Comparison of ENCODE assay signal across 19 cellular contexts in genomic region chr18:6959110-6959509, GRCh38.
DNase-seq lines count a peak whose midpoint lies in the region; ATAC-seq, FAIRE-seq and TF ChIP-seq lines count a peak whose summit lies in the region.
"Had no signal": no experiment of that assay in that cellular context is flagged by ENCODE, and none has a peak within 500 bp of the region (broad histone marks: within the 10 kb centered on the region; RNA-seq: fewer than 3 reads in every experiment).

No MANE protein-coding gene starts in this region.

- no peak for FAIRE-seq in astrocyte (lab: Jason Lieb, UNC)
- FAIRE-seq: A549, GM12892, GM19239 had no signal

- H3K27me3 ChIP-seq in astrocyte (ENCODE audit: insufficient read depth, low read length) (no peaks in the 10 kb centered on the region), smooth muscle cell (ENCODE audit: low read depth) (no peaks in the 10 kb centered on the region)
- H3K27me3 ChIP-seq: BE2C had no signal

- H3K36me3 ChIP-seq in astrocyte (ENCODE audit: insufficient read depth, low read length) (no peaks in the 10 kb centered on the region), smooth muscle cell (ENCODE audit: low read depth) (no peaks in the 10 kb centered on the region)
- H3K36me3 ChIP-seq: BE2C had no signal

- intact Hi-C loops in lower leg skin (cut with DNase I; ENCODE audit: low total_unique reads) = no loop called here

- H3K27ac ChIP-seq in astrocyte (ENCODE audit: low read depth, low read length) (no peak overlapping the region), smooth muscle cell (ENCODE audit: low read depth) (peak overlapping the region; percentile 66)
- H3K27ac ChIP-seq: A549, C4-2B had no signal

- H3K9me3 Mint-ChIP-seq in astrocyte (ENCODE audit: unreplicated experiment) = no peaks in the 10 kb centered on the region

- H3K9ac ChIP-seq in astrocyte (ENCODE audit: low read length) = no peak overlapping the region
- H3K9ac ChIP-seq in smooth muscle cell (ENCODE audit: low read depth) = no peak overlapping the region

- DNase-seq in M059J (ENCODE audit: low read depth) (peak; percentile 90), astrocyte (ENCODE audit: low read depth) (no peak), kidney glomerular epithelial cell (lab: John Stamatoyannopoulos, UW) (peak; percentile 13), smooth muscle cell (lab: John Stamatoyannopoulos, UW; ENCODE audit: unreplicated experiment) (no peak), lower leg skin (ENCODE audit: low spot score in 2 of 2) (no peak), T-helper 1 cell (no peak), MV-4-11 (lab: John Stamatoyannopoulos, UW) (no peak)
- DNase-seq: BE2C; CD4-positive, alpha-beta memory T cell; DMS79 treated with DMSO at 0.1 percent for 48 hours; EL; GDM1; HCEC 1CT; HFFc6 had no signal

- no peak for ATAC-seq in GM21526 (IDR thresholded peaks at IDR 0.05; ENCODE audit: low FRiP score, unreplicated experiment)
- ATAC-seq: A549 had no signal

- H3K4me1 ChIP-seq in astrocyte (ENCODE audit: insufficient read depth, low read length) (peaks cover 4% of the 10 kb centered on the region), smooth muscle cell (ENCODE audit: low read depth) (no peaks in the 10 kb centered on the region)
- H3K4me1 ChIP-seq: A549, BE2C had no signal

- TF ChIP-seq POLR2A in lower leg skin (IDR thresholded peaks at IDR 0.05) = no peak

- H3K4me3 Mint-ChIP-seq in astrocyte (ENCODE audit: unreplicated experiment) = peak overlapping the region; percentile 23
- H3K4me3 Mint-ChIP-seq: CD4-positive, alpha-beta memory T cell; HFFc6 had no signal

- TF ChIP-seq CTCF in astrocyte (IDR thresholded peaks at IDR 0.05; ENCODE audit: insufficient read depth, low read depth, low read length) (no peak), smooth muscle cell (IDR thresholded peaks at IDR 0.05; ENCODE audit: borderline replicate concordance, insufficient read depth, poor library complexity, severe bottlenecking) (no peak), lower leg skin (IDR thresholded peaks at IDR 0.05) (no peak)

- H3K36me3 Mint-ChIP-seq in astrocyte (ENCODE audit: low read depth, unreplicated experiment) = peaks cover 9% of the 10 kb centered on the region
- H3K36me3 Mint-ChIP-seq: CD4-positive, alpha-beta memory T cell had no signal

- H3K79me2 ChIP-seq in astrocyte (ENCODE audit: insufficient read depth, low read length) (no peaks in the 10 kb centered on the region), smooth muscle cell (ENCODE audit: low read depth) (no peaks in the 10 kb centered on the region)

- H3K4me2 ChIP-seq in astrocyte (ENCODE audit: low read length) (no peak overlapping the region), smooth muscle cell (no peak overlapping the region)
- H3K4me2 ChIP-seq: A549 had no signal

- H3K27me3 Mint-ChIP-seq in astrocyte (ENCODE audit: low read depth, unreplicated experiment) = peaks cover 2% of the 10 kb centered on the region
- H3K27me3 Mint-ChIP-seq: CD4-positive, alpha-beta memory T cell had no signal

- H3K9me3 ChIP-seq in astrocyte (ENCODE audit: insufficient read depth, low read depth, low read length) (no peaks in the 10 kb centered on the region), smooth muscle cell (replicated peaks; ENCODE audit: low read depth) (no peaks in the 10 kb centered on the region)
- H3K9me3 ChIP-seq: A549, BE2C had no signal

- WGBS in smooth muscle cell (ENCODE audit: low lambda C conversion rate) = 89% methylated on average over 12 of the region's 12 CpGs
- 93 to 96% methylated on average over 12 of the region's 12 CpGs for WGBS in lower leg skin, 2 donors

- no peak overlapping the region for H2AFZ ChIP-seq in astrocyte (ENCODE audit: low read depth, low read length)
- no peak overlapping the region for H2AFZ ChIP-seq in smooth muscle cell (ENCODE audit: low read depth)

- H3K4me1 Mint-ChIP-seq in astrocyte (ENCODE audit: low read depth, unreplicated experiment) = peaks cover 37% of the 10 kb centered on the region
- H3K4me1 Mint-ChIP-seq: CD4-positive, alpha-beta memory T cell had no signal

- H3K27ac Mint-ChIP-seq in astrocyte (ENCODE audit: unreplicated experiment) = peak overlapping the region; percentile 80
- H3K27ac Mint-ChIP-seq: CD4-positive, alpha-beta memory T cell; HFFc6 had no signal

- H3F3A ChIP-seq in smooth muscle cell (ENCODE audit: low read depth) = no peaks in the 10 kb centered on the region

- H3K4me3 ChIP-seq in astrocyte (ENCODE audit: insufficient read depth, low read depth, low read length) (no peak overlapping the region), smooth muscle cell (no peak overlapping the region), lower leg skin (ENCODE audit: low read depth, poor library complexity, severe bottlenecking) (no peak overlapping the region)
- H3K4me3 ChIP-seq: A549 had no signal

- H4K20me1 ChIP-seq in astrocyte (ENCODE audit: insufficient read depth, low read length) (no peaks in the 10 kb centered on the region), smooth muscle cell (ENCODE audit: low read depth) (no peaks in the 10 kb centered on the region)

Comparison
In these comparisons a context has a peak if more than half of its experiments do, and no peak if none do; other contexts are left out.
1. DNase-seq: peak in M059J (single experiment) and kidney glomerular epithelial cell (single experiment); none in astrocyte (single experiment), smooth muscle cell (single experiment), lower leg skin (0 of 2), T-helper 1 cell (0 of 5) and MV-4-11 (single experiment).